ENCODE assay signal across 21 cellular contexts in genomic region chr10:113104071-113104470, GRCh38.
DNase-seq lines count a peak whose midpoint lies in the region; ATAC-seq and TF ChIP-seq lines count a peak whose summit lies in the region.
"Had no signal": no experiment of that assay in that cellular context is flagged by ENCODE, and none has a peak within 500 bp of the region (broad histone marks: within the 10 kb centered on the region; RNA-seq: fewer than 3 reads in every experiment).

No MANE protein-coding gene starts in this region.

- H3K4me3 ChIP-seq in Peyer's patch: no peak overlapping the region
- no peak overlapping the region for H3K4me3 ChIP-seq in ascending aorta
- H3K4me3 ChIP-seq: heart right ventricle had no signal

- H3K27ac ChIP-seq in Peyer's patch (no peak overlapping the region), ascending aorta (no peak overlapping the region)
- H3K27ac ChIP-seq: HL-60 had no signal

- peaks cover 0 to 6% (median 0%) of the 10 kb centered on the region in 3 donors for H3K36me3 ChIP-seq in Peyer's patch
- H3K36me3 ChIP-seq in ascending aorta: no peaks in the 10 kb centered on the region
- H3K36me3 ChIP-seq: heart right ventricle had no signal

- H3K36me3 Mint-ChIP-seq in progenitor cell of endocrine pancreas (ENCODE audit: insufficient read depth): peaks cover 23% of the 10 kb centered on the region
- H3K36me3 Mint-ChIP-seq: memory B cell; natural killer cell treated with Interleukin-12 subunit alpha and Interleukin-12 subunit beta and Interleukin-15 and Interleukin-18, amount 100 ng/mL, for 72 hours had no signal

- H3K9me3 ChIP-seq in Peyer's patch (no peaks in the 10 kb centered on the region), ascending aorta (no peaks in the 10 kb centered on the region)
- H3K9me3 ChIP-seq: heart right ventricle had no signal

- ATAC-seq in GM19467 (IDR thresholded peaks at IDR 0.05; ENCODE audit: unreplicated experiment) (no peak), GM19463 (IDR thresholded peaks at IDR 0.05; ENCODE audit: unreplicated experiment) (no peak)
- ATAC-seq: heart right ventricle; natural killer cell treated with Interleukin-12 subunit alpha and Interleukin-12 subunit beta and Interleukin-15 and Interleukin-18, amount 100 ng/mL, for 72 hours had no signal

- H3K4me1 ChIP-seq in Peyer's patch (peaks cover 0 to 4% (median 0%) of the 10 kb centered on the region in 4 donors), ascending aorta (peaks cover 6 to 34% of the 10 kb centered on the region in 2 donors)

- no peak for TF ChIP-seq POLR2A in Peyer's patch (IDR thresholded peaks at IDR 0.05)

- H3K27me3 ChIP-seq in Peyer's patch (no peaks in the 10 kb centered on the region), ascending aorta (no peaks in the 10 kb centered on the region)
- H3K27me3 ChIP-seq: heart right ventricle had no signal

- H3K4me1 Mint-ChIP-seq in progenitor cell of endocrine pancreas (ENCODE audit: low read depth): peaks cover 42% of the 10 kb centered on the region
- H3K4me1 Mint-ChIP-seq: memory B cell had no signal

- intact Hi-C loops in ascending aorta (cut with DNase I): no loop called here

- DNase-seq in AG20443 (ENCODE audit: low spot score) (peak; percentile 34), MV-4-11 (lab: John Stamatoyannopoulos, UW) (peak; percentile 49), epidermal melanocyte (ENCODE audit: insufficient read length, low spot score) (peak; percentile 30), progenitor cell of endocrine pancreas (ENCODE audit: low spot score, unreplicated experiment) (no peak), Peyer's patch (no peak), ascending aorta (ENCODE audit: low spot score in 2 of 2) (no peak)
- DNase-seq: activated CD4-positive, alpha-beta T cell treated with anti-CD3 and anti-CD28 coated beads, Interleukin-2, amount 50 U/mL, for 48 hours; activated naive CD4-positive, alpha-beta T cell treated with anti-CD3 and anti-CD28 coated beads, Interleukin-2, amount 50 U/mL, for 16 hours; activated T-cell treated with anti-CD3 and anti-CD28 coated beads, Interleukin-2, amount 50 U/mL, for 1 hour; erythroblast; GDM1; heart right ventricle; NCI-H1048; stimulated activated CD4-positive, alpha-beta T cell treated with anti-CD3 and anti-CD28 coated beads, Interleukin-15, amount 100 ng/mL, for 24 hours; stimulated activated naive CD4-positive, alpha-beta T cell had no signal

- no peak overlapping the region for H3K4me3 Mint-ChIP-seq in progenitor cell of endocrine pancreas (ENCODE audit: low read depth)
- H3K4me3 Mint-ChIP-seq: memory B cell; natural killer cell treated with Interleukin-12 subunit alpha and Interleukin-12 subunit beta and Interleukin-15 and Interleukin-18, amount 100 ng/mL, for 72 hours had no signal

- TF ChIP-seq CTCF in progenitor cell of endocrine pancreas (IDR thresholded peaks at IDR 0.05; ENCODE audit: unreplicated experiment) (no peak), Peyer's patch (IDR thresholded peaks at IDR 0.05) (no peak), ascending aorta (IDR thresholded peaks at IDR 0.05) (no peak)

- H3K27ac Mint-ChIP-seq in progenitor cell of endocrine pancreas: peak overlapping the region; percentile 56
- H3K27ac Mint-ChIP-seq: memory B cell; natural killer cell treated with Interleukin-12 subunit alpha and Interleukin-12 subunit beta and Interleukin-15 and Interleukin-18, amount 100 ng/mL, for 72 hours had no signal

- H3K27me3 Mint-ChIP-seq in progenitor cell of endocrine pancreas: no peaks in the 10 kb centered on the region
- H3K27me3 Mint-ChIP-seq: brain; natural killer cell treated with Interleukin-12 subunit alpha and Interleukin-12 subunit beta and Interleukin-15 and Interleukin-18, amount 100 ng/mL, for 72 hours had no signal

- no peaks in the 10 kb centered on the region for H3K9me3 Mint-ChIP-seq in progenitor cell of endocrine pancreas (ENCODE audit: low read depth)
- H3K9me3 Mint-ChIP-seq: brain; memory B cell; natural killer cell treated with Interleukin-12 subunit alpha and Interleukin-12 subunit beta and Interleukin-15 and Interleukin-18, amount 100 ng/mL, for 72 hours had no signal

Comparison
In these comparisons a context has a peak if more than half of its experiments do, and no peak if none do; other contexts are left out.
1. DNase-seq: peak in AG20443 (single experiment), MV-4-11 (single experiment) and epidermal melanocyte (single experiment); none in progenitor cell of endocrine pancreas (single experiment), Peyer's patch (0 of 3) and ascending aorta (0 of 2).